8 cellular contexts compared by ENCODE assay signal in the genomic region with DNA sequence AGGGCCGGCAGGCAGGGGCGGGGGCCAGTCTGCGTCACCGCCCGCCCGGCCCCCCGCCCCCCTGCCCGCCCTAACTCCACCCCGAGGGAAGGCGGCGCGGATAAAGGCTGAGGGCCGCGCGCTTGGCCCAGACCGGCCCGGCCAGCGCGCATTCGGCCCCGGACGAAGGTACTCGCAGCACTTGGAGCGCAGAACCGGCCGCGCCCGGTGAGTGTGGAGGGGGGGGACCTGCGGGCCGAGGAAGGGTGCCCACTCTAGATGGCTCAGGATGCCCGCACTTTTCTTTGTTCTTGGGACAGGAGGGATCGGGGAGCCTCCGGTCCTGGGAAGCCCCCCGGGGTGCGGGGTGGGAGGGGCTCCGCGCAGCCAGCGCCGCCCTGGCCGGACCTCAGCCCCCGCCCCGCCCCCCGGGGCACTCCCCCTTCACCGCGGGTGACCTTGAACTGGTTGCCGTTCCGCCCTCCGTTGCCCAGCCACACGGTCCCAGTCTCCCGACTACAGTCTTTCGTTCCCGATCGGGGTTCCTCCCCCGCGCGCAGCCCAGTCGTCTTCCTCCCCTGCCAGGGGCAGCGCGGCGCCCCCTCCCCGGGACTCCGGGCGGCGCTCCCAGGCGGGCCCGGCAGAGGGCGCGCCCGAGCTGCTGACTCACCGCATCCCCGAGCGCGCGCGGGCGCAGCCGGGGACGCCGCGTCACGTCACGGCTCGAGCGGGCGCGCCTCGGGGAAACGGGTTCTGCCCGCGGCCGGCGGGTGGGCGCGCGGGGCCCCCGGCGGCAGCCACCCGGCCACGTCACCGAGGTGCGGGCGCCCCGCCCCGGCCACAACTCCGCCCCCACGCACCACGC. TPM values are rescaled to one million over a fixed set of nuclear protein-coding genes. Genes with fewer than 3 reads are reported as not detected.
DNase-seq lines count a peak whose midpoint lies in the region; ATAC-seq and TF ChIP-seq lines count a peak whose summit lies in the region.

TSS of gene MIDN (plus strand) at position 130 of the 844 bp plus-strand sequence. CDS start 1,714 bp downstream, outside the sequence.

- peak within 1 kb of the TSS; percentile 87 for H3K4me3 Mint-ChIP-seq in endodermal cell

- peaks cover 20% of the 10 kb centered on the region for H3K4me1 ChIP-seq in ACC112 (ENCODE audit: control insufficient read depth, insufficient read depth, low read length, unreplicated experiment)
- H3K4me1 ChIP-seq in endodermal cell (ENCODE audit: control insufficient read depth, insufficient read depth, low read length) = peaks cover 9% of the 10 kb centered on the region
- H3K4me1 ChIP-seq in mesodermal cell (ENCODE audit: control insufficient read depth, insufficient read depth, low read length, poor library complexity, severe bottlenecking) = peaks cover 14% of the 10 kb centered on the region

- peaks cover 16% of the 10 kb centered on the region for H3K36me3 Mint-ChIP-seq in endodermal cell (ENCODE audit: low read depth)

- DNase-seq in NCI-H446 (lab: John Stamatoyannopoulos, UW) (peak; percentile 57 to 93), endodermal cell (peak; percentile 95)
- DNase-seq in activated CD8-positive, alpha-beta memory T cell treated with anti-CD3 and anti-CD28 coated beads for 24 hours = peak; percentile 94
- DNase-seq in stimulated activated CD8-positive, alpha-beta memory T cell treated with anti-CD3 and anti-CD28 coated beads, Interleukin-4, amount 100 ng/mL, for 24 hours (ENCODE audit: low read depth) = peak; percentile 73

- H3K36me3 ChIP-seq in ACC112 (ENCODE audit: insufficient read depth, low read length) (peaks cover 13% of the 10 kb centered on the region; the same call in 1 of the 2 replicates), endodermal cell (ENCODE audit: control insufficient read depth, insufficient read depth, low read length) (peaks cover 18% of the 10 kb centered on the region), mesodermal cell (ENCODE audit: control insufficient read depth, insufficient read depth, low read length) (peaks cover 34% of the 10 kb centered on the region)

- WGBS in endodermal cell (ENCODE audit: insufficient coverage in 1 of 2, insufficient read length in 1 of 2), 2 experiments = 0% methylated on average over 33 to 106 of the region's 107 CpGs
- WGBS in mesodermal cell (ENCODE audit: insufficient coverage in 2 of 2), 2 experiments = 0% methylated on average over 35 to 67 of the region's 107 CpGs

- H3K27ac ChIP-seq in ACC112 (ENCODE audit: low read depth, low read length) (peak within 1 kb of the TSS; percentile 97), endodermal cell (ENCODE audit: low read depth, low read length) (peak within 1 kb of the TSS; percentile 99), mesodermal cell (ENCODE audit: low read depth, low read length, severe bottlenecking) (peak within 1 kb of the TSS; percentile 98)

- peak within 1 kb of the TSS; percentile 93 for H3K27ac Mint-ChIP-seq in endodermal cell

- peak; percentile 83 for TF ChIP-seq CTCF in endodermal cell (conservative IDR thresholded peaks at IDR 0.05)

- no peaks in the 10 kb centered on the region for H3K9me3 ChIP-seq in endodermal cell (ENCODE audit: control insufficient read depth, low read length)
- H3K9me3 ChIP-seq in mesodermal cell (ENCODE audit: control insufficient read depth, low read length) = no peaks in the 10 kb centered on the region

- ATAC-seq in GM18502 (IDR thresholded peaks at IDR 0.05; ENCODE audit: poor library complexity, unreplicated experiment) = peak; percentile 36
- peak; percentile 29 for ATAC-seq in HG02981 (IDR thresholded peaks at IDR 0.05; ENCODE audit: unreplicated experiment)

- peak within 1 kb of the TSS; percentile 80 for H3K9ac ChIP-seq in endodermal cell (ENCODE audit: extremely low read depth, low read length, poor library complexity, severe bottlenecking)

- peaks cover 27% of the 10 kb centered on the region for H3K79me2 ChIP-seq in ACC112 (ENCODE audit: control insufficient read depth, insufficient read depth, low read length, unreplicated experiment)

- peak within 1 kb of the TSS; percentile 94 for H3K4me3 ChIP-seq in ACC112 (ENCODE audit: low read depth, low read length)
- peak within 1 kb of the TSS; percentile 73 for H3K4me3 ChIP-seq in endodermal cell (ENCODE audit: low read length)
- peak within 1 kb of the TSS; percentile 87 for H3K4me3 ChIP-seq in mesodermal cell (ENCODE audit: extremely low read depth, insufficient read depth, low read length, poor library complexity, severe bottlenecking)

- no peak within 1 kb of the TSS for H2AFZ ChIP-seq in ACC112 (ENCODE audit: low read length, unreplicated experiment)

- H3K27me3 ChIP-seq in ACC112 (ENCODE audit: insufficient read depth, low read length) (no peaks in the 10 kb centered on the region), endodermal cell (ENCODE audit: control insufficient read depth, insufficient read depth, low read length, poor library complexity, severe bottlenecking) (no peaks in the 10 kb centered on the region)

- H3K4me1 Mint-ChIP-seq in endodermal cell = peaks cover 2% of the 10 kb centered on the region

- no peaks in the 10 kb centered on the region for H3K9me3 Mint-ChIP-seq in endodermal cell

- no peaks in the 10 kb centered on the region for H3K27me3 Mint-ChIP-seq in endodermal cell (ENCODE audit: insufficient read depth)

RNA-seq across cellular contexts. Expression of gene MIDN, which starts in this region (rescaled TPM):
- 100 to 1,000 TPM; 183 to 185 TPM for total RNA-seq in endodermal cell
- polyA plus RNA-seq in endodermal cell (2013, experiment 1 of 2) = 126 TPM
- polyA plus RNA-seq in endodermal cell (2013, experiment 2 of 2) = 115 TPM
- polyA plus RNA-seq in mesodermal cell (2013, experiment 1 of 2) = 101 TPM
- polyA plus RNA-seq in mesodermal cell (2013, experiment 2 of 2) = 84.0 TPM

Comparison
In these comparisons a context has a peak if more than half of its experiments do, and no peak if none do; other contexts are left out.
1. Peak in every context shown above with its lines: DNase-seq, ATAC-seq, H3K4me3 ChIP-seq and H3K27ac ChIP-seq.